In the genomic region with DNA sequence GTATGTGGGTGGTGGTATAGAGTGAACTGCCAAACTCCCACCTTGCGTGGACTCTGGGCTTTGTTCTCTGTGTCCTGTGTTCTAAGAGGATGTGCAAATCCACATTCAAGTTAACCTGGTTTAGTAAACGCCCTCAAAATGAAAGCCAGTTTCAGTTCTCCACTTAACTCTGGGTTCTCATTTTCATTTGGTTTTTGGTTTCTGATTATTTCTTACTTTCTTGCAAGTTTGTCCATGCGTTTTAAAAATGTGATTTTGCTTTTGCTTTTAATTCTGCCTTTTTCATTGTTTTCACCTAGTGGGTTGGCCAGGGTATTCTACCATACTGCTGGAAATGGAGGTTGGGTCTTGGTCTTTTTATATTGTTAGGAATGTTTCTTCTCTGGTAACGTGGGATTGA, we compare ENCODE assay signal across 11 cellular contexts. TPM values are rescaled to one million over a fixed set of nuclear protein-coding genes. Genes with fewer than 3 reads are reported as not detected.
DNase-seq lines count a peak whose midpoint lies in the region; ATAC-seq and TF ChIP-seq lines count a peak whose summit lies in the region.
"Had no signal": no experiment of that assay in that cellular context is flagged by ENCODE, and none has a peak within 500 bp of the region (broad histone marks: within the 10 kb centered on the region; RNA-seq: fewer than 3 reads in every experiment).

No MANE protein-coding gene starts in this region.

- H3K27me3 ChIP-seq in naive thymus-derived CD4-positive, alpha-beta T cell (ENCODE audit: control insufficient read depth in 2 of 2, insufficient read depth in 2 of 2, low read length in 2 of 2) = no peaks in the 10 kb centered on the region

- CTCF ChIA-PET in naive thymus-derived CD4-positive, alpha-beta T cell (lab: Charles Lee) = no interaction called here
- CTCF ChIA-PET in MCF 10A (lab: Yijun Ruan, JAX) = no interaction called here

- H3K36me3 Mint-ChIP-seq in T-helper 2 cell treated with Interferon-gamma antibody and Interleukin-4, amounts not matched to agents 5 μg/mL and 100 μg/mL, for 36 hours (ENCODE audit: low read depth) = peaks cover 42% of the 10 kb centered on the region
- H3K36me3 Mint-ChIP-seq in naive thymus-derived CD4-positive, alpha-beta T cell = peaks cover 15 to 48% (median 28%) of the 10 kb centered on the region in 5 donors
- peaks cover 13% of the 10 kb centered on the region for H3K36me3 Mint-ChIP-seq in MCF 10A (ENCODE audit: insufficient read depth, unreplicated experiment)

- peaks cover 34% of the 10 kb centered on the region for H3K4me1 Mint-ChIP-seq in T-helper 2 cell treated with Interferon-gamma antibody and Interleukin-4, amounts not matched to agents 5 μg/mL and 100 μg/mL, for 36 hours (ENCODE audit: low read depth)
- H3K4me1 Mint-ChIP-seq in naive thymus-derived CD4-positive, alpha-beta T cell = peaks cover 0 to 50% (median 14%) of the 10 kb centered on the region in 7 donors
- no peaks in the 10 kb centered on the region for H3K4me1 Mint-ChIP-seq in MCF 10A (ENCODE audit: insufficient read depth, unreplicated experiment)

- H3K4me3 Mint-ChIP-seq in T-helper 2 cell treated with Interferon-gamma antibody and Interleukin-4, amounts not matched to agents 5 μg/mL and 100 μg/mL, for 36 hours = peak overlapping the region; percentile 9
- H3K4me3 Mint-ChIP-seq in naive thymus-derived CD4-positive, alpha-beta T cell = peak overlapping the region in 1 of 10 donors; percentile 34
- no peak overlapping the region for H3K4me3 Mint-ChIP-seq in MCF 10A (ENCODE audit: unreplicated experiment)

- H3K4me3 ChIP-seq in naive thymus-derived CD4-positive, alpha-beta T cell (ENCODE audit: low read length) = no peak overlapping the region

- H3K9me3 ChIP-seq in naive thymus-derived CD4-positive, alpha-beta T cell (ENCODE audit: control insufficient read depth in 2 of 3, low read length in 3 of 3) = no peaks in the 10 kb centered on the region

- no TSS peak for BruUV-seq in MCF 10A (replicated peaks; lab: Mats Ljungman, UMichigan)

- peak; percentile 95 for ATAC-seq in GM18505 (IDR thresholded peaks at IDR 0.05; ENCODE audit: unreplicated experiment)
- peak; percentile 92 for ATAC-seq in GM19452 (IDR thresholded peaks at IDR 0.05; ENCODE audit: unreplicated experiment)
- peak; percentile 98 for ATAC-seq in HG03025 (IDR thresholded peaks at IDR 0.05; ENCODE audit: low FRiP score, unreplicated experiment)
- no peak for ATAC-seq in naive thymus-derived CD4-positive, alpha-beta T cell

- no peaks in the 10 kb centered on the region for H3K27me3 Mint-ChIP-seq in T-helper 2 cell treated with Interferon-gamma antibody and Interleukin-4, amounts not matched to agents 5 μg/mL and 100 μg/mL, for 36 hours (ENCODE audit: low read depth)
- H3K27me3 Mint-ChIP-seq in naive thymus-derived CD4-positive, alpha-beta T cell = no peaks in the 10 kb centered on the region
- H3K27me3 Mint-ChIP-seq in MCF 10A (ENCODE audit: insufficient read depth, unreplicated experiment) = no peaks in the 10 kb centered on the region

- no peaks in the 10 kb centered on the region for H3K36me3 ChIP-seq in naive thymus-derived CD4-positive, alpha-beta T cell (ENCODE audit: control insufficient read depth in 2 of 3, insufficient read depth in 3 of 3, low read length in 3 of 3)

- no peaks in the 10 kb centered on the region for H3K4me1 ChIP-seq in naive thymus-derived CD4-positive, alpha-beta T cell (ENCODE audit: control insufficient read depth in 2 of 2, insufficient read depth in 2 of 2, low read length in 2 of 2)

- no peak overlapping the region for H3K27ac ChIP-seq in naive thymus-derived CD4-positive, alpha-beta T cell (ENCODE audit: low read depth, low read length)

- POLR2A ChIA-PET in naive thymus-derived CD4-positive, alpha-beta T cell (lab: Charles Lee) = no interaction called here
- POLR2A ChIA-PET in MCF 10A (lab: Yijun Ruan, JAX) = no interaction called here

- no peak for TF ChIP-seq POLR2A in GM18505 (IDR thresholded peaks at IDR 0.05; ENCODE audit: borderline replicate concordance, extremely low read depth, insufficient read depth, insufficient read length)

- TF ChIP-seq CTCF in MCF 10A (IDR thresholded peaks at IDR 0.05; ENCODE audit: unreplicated experiment) = no peak

- intact Hi-C loops in naive thymus-derived CD4-positive, alpha-beta T cell (cut with micrococcal nuclease) = no loop called here
- intact Hi-C loops in MCF 10A (cut with micrococcal nuclease) = no loop called here

- H3K27ac Mint-ChIP-seq in T-helper 2 cell treated with Interferon-gamma antibody and Interleukin-4, amounts not matched to agents 5 μg/mL and 100 μg/mL, for 36 hours = peak overlapping the region; percentile 9
- peak overlapping the region in 1 of 9 donors; percentile 9 for H3K27ac Mint-ChIP-seq in naive thymus-derived CD4-positive, alpha-beta T cell
- H3K27ac Mint-ChIP-seq in MCF 10A (ENCODE audit: low read depth, unreplicated experiment) = no peak overlapping the region

- peaks cover 24% of the 10 kb centered on the region for H3K9me3 Mint-ChIP-seq in T-helper 2 cell treated with Interferon-gamma antibody and Interleukin-4, amounts not matched to agents 5 μg/mL and 100 μg/mL, for 36 hours
- peaks cover 0 to 21% (median 8%) of the 10 kb centered on the region in 11 donors for H3K9me3 Mint-ChIP-seq in naive thymus-derived CD4-positive, alpha-beta T cell
- H3K9me3 Mint-ChIP-seq in MCF 10A (ENCODE audit: unreplicated experiment) = peaks cover 20% of the 10 kb centered on the region

- no peak for DNase-seq in T-helper 2 cell treated with Interferon-gamma antibody and Interleukin-4, amounts not matched to agents 5 μg/mL and 100 μg/mL, for 36 hours (ENCODE audit: low spot score)
- DNase-seq in naive thymus-derived CD4-positive, alpha-beta T cell = no peak
- DNase-seq in A172 (ENCODE audit: low spot score) = no peak
- no peak for DNase-seq in stimulated activated CD4-positive, alpha-beta T cell treated with anti-CD3 and anti-CD28 coated beads, Interleukin-4, amount 100 ng/mL, for 4 hours
- no peak for DNase-seq in MCF 10A (ENCODE audit: unreplicated experiment)
- DNase-seq: DMS79 treated with DMSO at 0.1 percent for 48 hours, mammary epithelial cell, NCI-H446 had no signal

RNA-seq across cellular contexts. Expression of a gene that starts 38.2 kb away (rescaled TPM):
- total RNA-seq in naive thymus-derived CD4-positive, alpha-beta T cell = 10 to 100 TPM; 16.1 to 56.4 (median 27.1) TPM
- polyA plus RNA-seq in naive thymus-derived CD4-positive, alpha-beta T cell = 1 to 10 TPM; 6.2 to 8.7 TPM
- total RNA-seq in A172 (2014; rRNA removed; shearing (Covaris generic)) = 30.4 and 32.3 TPM in 2 replicates
- 46.8 and 57.4 TPM in 2 replicates for total RNA-seq in MCF 10A (2022)
